ENCODE assay signal across 8 cellular contexts in genomic region chr1:32178380-32179192, GRCh38. TPM values are rescaled to one million over a fixed set of nuclear protein-coding genes. Genes with fewer than 3 reads are reported as not detected.
DNase-seq lines count a peak whose midpoint lies in the region; ATAC-seq, FAIRE-seq and TF ChIP-seq lines count a peak whose summit lies in the region.

No MANE protein-coding gene starts in this region.

- H3F3A ChIP-seq in OCI-LY1 (ENCODE audit: insufficient read depth, low read length): no peaks in the 10 kb centered on the region

- H3K4me3 ChIP-seq in OCI-LY1 (ENCODE audit: low read depth, low read length, poor library complexity, severe bottlenecking) (peak overlapping the region; percentile 79), H1 (ENCODE audit: extremely low read depth in 1 of 4, insufficient read depth in 2 of 4, low read depth in 3 of 4, low read length in 4 of 4) (peak overlapping the region in 3 of 4 experiments; percentile 17 to 89 (median 36); a peak in 4 of 8 replicates), parathyroid adenoma (ENCODE audit: low read depth, low read length) (peak overlapping the region; percentile 71)

- H4K5ac ChIP-seq in H1 (ENCODE audit: insufficient read length, low read depth, low read length): no peak overlapping the region

- H3K56ac ChIP-seq in H1 (replicated peaks; ENCODE audit: insufficient read length, low read depth, low read length): no peak overlapping the region

- TF ChIP-seq EP300 in H1 (IDR thresholded peaks at IDR 0.05; ENCODE audit: borderline replicate concordance in 1 of 2, low read depth in 2 of 2, low read length in 2 of 2): no peak

- no peak overlapping the region for H2BK15ac ChIP-seq in H1 (ENCODE audit: low read length)

- H3K27me3 ChIP-seq in OCI-LY1 (ENCODE audit: insufficient read depth, low read length) (no peaks in the 10 kb centered on the region), H1 (replicated peaks in 1 of 4; ENCODE audit: control insufficient read depth in 3 of 4, extremely low read depth in 1 of 4, insufficient read depth in 3 of 4, low read length in 3 of 4) (no peaks in the 10 kb centered on the region), parathyroid adenoma (ENCODE audit: control insufficient read depth, insufficient read depth, low read length) (no peaks in the 10 kb centered on the region)

- H4K20me1 ChIP-seq in OCI-LY1 (ENCODE audit: insufficient read depth, low read length): no peaks in the 10 kb centered on the region
- no peaks in the 10 kb centered on the region for H4K20me1 ChIP-seq in H1 (replicated peaks in 1 of 2; ENCODE audit: control insufficient read depth in 1 of 2, insufficient read depth in 2 of 2, low read length in 2 of 2)

- H2BK5ac ChIP-seq in H1 (ENCODE audit: low read depth, low read length): no peak overlapping the region

- WGBS in H1 (ENCODE audit: extremely low coverage in 1 of 2, insufficient coverage in 1 of 2, insufficient read length in 1 of 2, insufficient replicate concordance in 2 of 2, low coverage in 1 of 2, low lambda C conversion rate in 2 of 2, missing lambda C conversion rate in 1 of 2), 2 experiments: 78% methylated on average over 7 of the region's 7 CpGs; no CpG with 5 or more reads in 1 of the 2 experiments

- H3K4me2 ChIP-seq in OCI-LY1 (ENCODE audit: low read length) (peak overlapping the region; percentile 73), H1 (ENCODE audit: insufficient read depth in 1 of 2, low read depth in 2 of 2, low read length in 2 of 2) (peak overlapping the region; percentile 82 to 91), parathyroid adenoma (ENCODE audit: low read length) (peak overlapping the region; percentile 95)

- peak overlapping the region; percentile 87 for H3K9ac ChIP-seq in OCI-LY1 (ENCODE audit: low read length)
- no peak overlapping the region for H3K9ac ChIP-seq in H1 (replicated peaks in 1 of 4; ENCODE audit: extremely low read depth in 1 of 4, low read depth in 3 of 4, low read length in 3 of 4)
- no peak overlapping the region for H3K9ac ChIP-seq in parathyroid adenoma

- no peak overlapping the region for H2AK5ac ChIP-seq in H1 (ENCODE audit: low read depth, low read length)

- ATAC-seq in GM19023 (IDR thresholded peaks at IDR 0.05; ENCODE audit: unreplicated experiment) (no peak), omental fat pad (ENCODE audit: low FRiP score) (no peak), GM21825 (IDR thresholded peaks at IDR 0.05; ENCODE audit: unreplicated experiment) (no peak)

- H3K79me2 ChIP-seq in OCI-LY1 (ENCODE audit: insufficient read depth, low read length) (peaks cover 22% of the 10 kb centered on the region), H1 (ENCODE audit: control insufficient read depth in 1 of 2, insufficient read depth in 2 of 2, low read length in 2 of 2) (peaks cover 2 to 22% of the 10 kb centered on the region in 2 experiments; a peak in 3 of 4 replicates), parathyroid adenoma (peaks cover 6% of the 10 kb centered on the region)

- H3K36me3 ChIP-seq in OCI-LY1 (ENCODE audit: insufficient read depth, low read length) (peaks cover 41% of the 10 kb centered on the region), H1 (ENCODE audit: control insufficient read depth in 2 of 4, insufficient read depth in 4 of 4, low read length in 3 of 4) (peaks cover 6 to 20% (median 9%) of the 10 kb centered on the region in 4 experiments; a peak in 7 of 8 replicates), parathyroid adenoma (ENCODE audit: control insufficient read depth, insufficient read depth, low read length) (no peaks in the 10 kb centered on the region)

- H3K79me1 ChIP-seq in H1 (ENCODE audit: low read depth, low read length): peaks cover 3% of the 10 kb centered on the region; the same call in 1 of the 2 replicates

- no peak overlapping the region for H3K18ac ChIP-seq in H1 (ENCODE audit: extremely low read depth, low read length)

- H4K91ac ChIP-seq in H1 (replicated peaks; ENCODE audit: insufficient read length, low read length): no peak overlapping the region

- H3K9me2 ChIP-seq in OCI-LY1 (ENCODE audit: low read depth, low read length): no peaks in the 10 kb centered on the region

- H3K4ac ChIP-seq in H1 (replicated peaks; ENCODE audit: insufficient read length, low read depth, low read length): no peak overlapping the region

- no peak overlapping the region for H4K8ac ChIP-seq in H1 (ENCODE audit: extremely low read depth, insufficient read depth, low read length)

- H3K4me1 ChIP-seq in OCI-LY1 (ENCODE audit: insufficient read depth, low read length, severe bottlenecking) (peaks cover 25% of the 10 kb centered on the region), H1 (replicated peaks in 1 of 4; ENCODE audit: control insufficient read depth in 3 of 4, insufficient read depth in 4 of 4, low read length in 3 of 4) (peaks cover 8 to 15% (median 10%) of the 10 kb centered on the region in 4 experiments; a peak in 6 of 7 replicates), parathyroid adenoma (peaks cover 5% of the 10 kb centered on the region)

- H3K23me2 ChIP-seq in H1 (ENCODE audit: low read depth, low read length): peaks cover 2% of the 10 kb centered on the region; the same call in 1 of the 2 replicates

- POLR2A ChIA-PET in H1 (lab: Charles Lee; ENCODE audit: partially characterized antibody): interaction anchor here (0.6 to 18.1 kb wide), 20 partner anchors 10 to 472 kb away, joined by 3 to 332 read pairs (median 4); partner anchors contain the start of genes CCDC28B, IQCC, KPNA6 and RBBP4

- no peak overlapping the region for H2BK12ac ChIP-seq in H1 (ENCODE audit: low read depth, low read length)

- no peak for TF ChIP-seq RAD21 in H1 (IDR thresholded peaks at IDR 0.05 in 1 of 2, conservative IDR thresholded peaks at IDR 0.05 in 1 of 2; ENCODE audit: low read depth in 2 of 2, low read length in 2 of 2)

- TF ChIP-seq CTCF in OCI-LY1 (IDR thresholded peaks at IDR 0.05; ENCODE audit: low read length) (no peak), H1 (IDR thresholded peaks at IDR 0.05; ENCODE audit: control extremely low read depth in 1 of 3, insufficient read depth in 1 of 3, low read depth in 1 of 3, low read length in 3 of 3) (no peak), parathyroid adenoma (IDR thresholded peaks at IDR 0.05) (no peak), omental fat pad (IDR thresholded peaks at IDR 0.05) (no peak)

- H2AFZ ChIP-seq in OCI-LY1 (ENCODE audit: low read length): no peak overlapping the region
- peak overlapping the region; percentile 93 for H2AFZ ChIP-seq in H1 (ENCODE audit: low read length)
- H2AFZ ChIP-seq in parathyroid adenoma: peak overlapping the region; percentile 82

- H3K9me3 ChIP-seq in OCI-LY1 (ENCODE audit: low read length): no peaks in the 10 kb centered on the region
- no peaks in the 10 kb centered on the region for H3K9me3 ChIP-seq in H1 (ENCODE audit: insufficient read depth in 2 of 2, low read depth in 1 of 2, low read length in 1 of 2)
- H3K9me3 ChIP-seq in parathyroid adenoma (ENCODE audit: control insufficient read depth, low read length): no peaks in the 10 kb centered on the region

- FAIRE-seq in H1 (lab: Jason Lieb, UNC): no peak

- no peak overlapping the region for H3K23ac ChIP-seq in H1 (ENCODE audit: insufficient read length)

- CTCF ChIA-PET in H1 (lab: Charles Lee; ENCODE audit: partially characterized antibody): interaction anchor here (0.6 to 1.6 kb wide), 3 partner anchors 10 to 68 kb away, joined by 3 to 5 read pairs (median 4); no protein-coding TSS in a partner anchor

- H2BK120ac ChIP-seq in H1 (replicated peaks; ENCODE audit: low read depth, low read length): no peak overlapping the region

- no peak overlapping the region for H3K14ac ChIP-seq in H1 (ENCODE audit: insufficient read length)

- TF ChIP-seq POLR2A in H1 (IDR thresholded peaks at IDR 0.05; ENCODE audit: control extremely low read depth in 1 of 2, low read depth in 2 of 2, low read length in 2 of 2): no peak

- H2BK20ac ChIP-seq in H1 (ENCODE audit: low read length): no peak overlapping the region

- H3K27ac ChIP-seq in OCI-LY1 (ENCODE audit: low read depth, low read length, poor library complexity, severe bottlenecking) (peak overlapping the region; percentile 68), H1 (ENCODE audit: low read depth, low read length) (no peak overlapping the region; the same call in 1 of the 2 replicates), parathyroid adenoma (peak overlapping the region; percentile 87)

- DNase-seq in GF-D8 (lab: John Stamatoyannopoulos, UW) (peak; percentile 72), H1 (ENCODE audit: low read depth in 1 of 2, low spot score in 2 of 2) (no peak), hypothalamus (lab: John Stamatoyannopoulos, UW) (no peak), omental fat pad (ENCODE audit: low spot score) (no peak)

RNA-seq across cellular contexts. Expression of gene TXLNA, which starts 0.9 kb away (rescaled TPM):
- total RNA-seq in H1 (2021; fragmentation: NEBNext Ultra II Directional; extraction: Animal tissue kit (Norgen Biotek cat#: 25700)): 45.4 and 46.9 TPM in 2 replicates
- polyA plus RNA-seq in H1 (2011; rRNA removed): 31.3 and 31.6 TPM in 2 replicates
- 24.5 TPM for polyA plus RNA-seq in H1 (2011; cell fraction: cytosol; rRNA removed)
- polyA plus RNA-seq in H1 (2011; cell fraction: nucleus; rRNA removed): 30.3 TPM
- polyA plus RNA-seq in H1 (2012, experiment 1 of 2): 26.6 to 30.9 TPM (median 28.9 TPM) in 4 replicates
- polyA plus RNA-seq in H1 (2012, experiment 2 of 2): 20.3 TPM
- 24.0 TPM for polyA plus RNA-seq in H1 (2013, experiment 1 of 2)
- polyA plus RNA-seq in H1 (2013, experiment 2 of 2): 22.5 TPM
- polyA minus RNA-seq in H1 (2011; rRNA and poly(A)+ RNA removed): 39.3 and 45.1 TPM in 2 replicates
- 20.0 TPM for polyA minus RNA-seq in H1 (2011; cell fraction: cytosol; rRNA and poly(A)+ RNA removed)
- polyA minus RNA-seq in H1 (2011; cell fraction: nucleus; rRNA and poly(A)+ RNA removed): 18.6 TPM
- total RNA-seq in omental fat pad: 10 to 100 TPM; 41.9 to 80.8 (median 49.0) TPM

RNA-seq across cellular contexts. Expression of gene CCDC28B, which starts 21.8 kb away (rescaled TPM):
- total RNA-seq in H1 (2021; fragmentation: NEBNext Ultra II Directional; extraction: Animal tissue kit (Norgen Biotek cat#: 25700)): 17.1 and 20.9 TPM in 2 replicates
- 16.7 and 18.4 TPM in 2 replicates for polyA plus RNA-seq in H1 (2011; rRNA removed)
- 27.5 TPM for polyA plus RNA-seq in H1 (2011; cell fraction: cytosol; rRNA removed)
- polyA plus RNA-seq in H1 (2011; cell fraction: nucleus; rRNA removed): 16.7 TPM
- polyA plus RNA-seq in H1 (2012, experiment 1 of 2): 15.5 to 32.2 TPM (median 27.2 TPM) in 4 replicates
- polyA plus RNA-seq in H1 (2012, experiment 2 of 2): 18.5 TPM
- 19.5 TPM for polyA plus RNA-seq in H1 (2013, experiment 1 of 2)
- 18.8 TPM for polyA plus RNA-seq in H1 (2013, experiment 2 of 2)
- polyA minus RNA-seq in H1 (2011; rRNA and poly(A)+ RNA removed): 4.5 and 5.3 TPM in 2 replicates
- 6.0 TPM for polyA minus RNA-seq in H1 (2011; cell fraction: cytosol; rRNA and poly(A)+ RNA removed)
- 3.7 TPM for polyA minus RNA-seq in H1 (2011; cell fraction: nucleus; rRNA and poly(A)+ RNA removed)
- 1 to 10 TPM; 2.6 to 5.5 (median 3.1) TPM for total RNA-seq in omental fat pad

RNA-seq across cellular contexts. Expression of gene IQCC, which starts 26.9 kb away (rescaled TPM):
- total RNA-seq in H1 (2021; fragmentation: NEBNext Ultra II Directional; extraction: Animal tissue kit (Norgen Biotek cat#: 25700)): 4.2 and 4.3 TPM in 2 replicates
- 1.9 and 2.5 TPM in 2 replicates for polyA plus RNA-seq in H1 (2011; rRNA removed)
- 3.5 TPM for polyA plus RNA-seq in H1 (2011; cell fraction: cytosol; rRNA removed)
- 3.2 TPM for polyA plus RNA-seq in H1 (2011; cell fraction: nucleus; rRNA removed)
- 3.6 to 4.6 TPM (median 4.3 TPM) in 4 replicates for polyA plus RNA-seq in H1 (2012, experiment 1 of 2)
- 2.1 TPM for polyA plus RNA-seq in H1 (2012, experiment 2 of 2)
- 3.5 TPM for polyA plus RNA-seq in H1 (2013, experiment 1 of 2)
- polyA plus RNA-seq in H1 (2013, experiment 2 of 2): 3.4 TPM
- polyA minus RNA-seq in H1 (2011; rRNA and poly(A)+ RNA removed): 3.2 and 4.7 TPM in 2 replicates
- polyA minus RNA-seq in H1 (2011; cell fraction: cytosol; rRNA and poly(A)+ RNA removed): 2.3 TPM
- polyA minus RNA-seq in H1 (2011; cell fraction: nucleus; rRNA and poly(A)+ RNA removed): 3.2 TPM
- 1 to 10 TPM in 3 of 4 donors, under 1 TPM in 1; 0.60 to 1.9 (median 1.2) TPM for total RNA-seq in omental fat pad

RNA-seq across cellular contexts. Expression of gene DCDC2B, which starts 30.3 kb away (rescaled TPM):
- not detected in 2 replicates for total RNA-seq in H1 (2021; fragmentation: NEBNext Ultra II Directional; extraction: Animal tissue kit (Norgen Biotek cat#: 25700))
- not detected in 2 replicates for polyA plus RNA-seq in H1 (2011; rRNA removed)
- polyA plus RNA-seq in H1 (2011; cell fraction: cytosol; rRNA removed): not detected
- polyA plus RNA-seq in H1 (2011; cell fraction: nucleus; rRNA removed): 0.09 TPM
- polyA plus RNA-seq in H1 (2012, experiment 1 of 2): 0.11 to 0.18 TPM (median 0.14 TPM) in 4 replicates
- 0.10 TPM for polyA plus RNA-seq in H1 (2012, experiment 2 of 2)
- not detected for polyA plus RNA-seq in H1 (2013, experiment 1 of 2)
- polyA plus RNA-seq in H1 (2013, experiment 2 of 2): not detected
- polyA minus RNA-seq in H1 (2011; rRNA and poly(A)+ RNA removed): not detected in 2 replicates
- not detected for polyA minus RNA-seq in H1 (2011; cell fraction: cytosol; rRNA and poly(A)+ RNA removed)
- polyA minus RNA-seq in H1 (2011; cell fraction: nucleus; rRNA and poly(A)+ RNA removed): not detected
- not detected for total RNA-seq in omental fat pad

RNA-seq across cellular contexts. Expression of gene TMEM234, which starts 43.6 kb away (rescaled TPM):
- 8.9 TPM in 2 replicates for total RNA-seq in H1 (2021; fragmentation: NEBNext Ultra II Directional; extraction: Animal tissue kit (Norgen Biotek cat#: 25700))
- 8.6 and 8.7 TPM in 2 replicates for polyA plus RNA-seq in H1 (2011; rRNA removed)
- polyA plus RNA-seq in H1 (2011; cell fraction: cytosol; rRNA removed): 8.4 TPM
- 35.6 TPM for polyA plus RNA-seq in H1 (2011; cell fraction: nucleus; rRNA removed)
- 9.2 to 11.2 TPM (median 10.1 TPM) in 4 replicates for polyA plus RNA-seq in H1 (2012, experiment 1 of 2)
- 11.5 TPM for polyA plus RNA-seq in H1 (2012, experiment 2 of 2)
- 7.5 TPM for polyA plus RNA-seq in H1 (2013, experiment 1 of 2)
- polyA plus RNA-seq in H1 (2013, experiment 2 of 2): 7.6 TPM
- 22.9 and 24.8 TPM in 2 replicates for polyA minus RNA-seq in H1 (2011; rRNA and poly(A)+ RNA removed)
- polyA minus RNA-seq in H1 (2011; cell fraction: cytosol; rRNA and poly(A)+ RNA removed): 7.0 TPM
- polyA minus RNA-seq in H1 (2011; cell fraction: nucleus; rRNA and poly(A)+ RNA removed): 28.7 TPM
- 10 to 100 TPM in 3 of 4 donors, 1 to 10 TPM in 1; 8.8 to 15.4 (median 11.3) TPM for total RNA-seq in omental fat pad
